Comparison of ENCODE assay signal across 23 cellular contexts in genomic region chr13:98493035-98493401, GRCh38.
DNase-seq lines count a peak whose midpoint lies in the region; ATAC-seq and TF ChIP-seq lines count a peak whose summit lies in the region.
"Had no signal": no experiment of that assay in that cellular context is flagged by ENCODE, and none has a peak within 500 bp of the region (broad histone marks: within the 10 kb centered on the region; RNA-seq: fewer than 3 reads in every experiment).

No MANE protein-coding gene starts in this region.

- H3K9me3 ChIP-seq in A673 (ENCODE audit: low read depth, low read length, poor library complexity, severe bottlenecking): no peaks in the 10 kb centered on the region
- H3K9me3 ChIP-seq in GM23248 (ENCODE audit: low read depth): no peaks in the 10 kb centered on the region
- no peaks in the 10 kb centered on the region for H3K9me3 ChIP-seq in upper lobe of left lung
- H3K9me3 ChIP-seq in upper lobe of right lung: no peaks in the 10 kb centered on the region
- H3K9me3 ChIP-seq: HAP-1 had no signal

- no peak for TF ChIP-seq POLR2A in upper lobe of left lung (IDR thresholded peaks at IDR 0.05)

- CTCF ChIA-PET in A673 (lab: Charles Lee): no interaction called here

- H3K79me2 ChIP-seq in GM23248 (ENCODE audit: insufficient read depth): peaks cover 99% of the 10 kb centered on the region

- peaks cover 34% of the 10 kb centered on the region for H3K4me1 ChIP-seq in A673 (ENCODE audit: insufficient read depth, low read length, poor library complexity, severe bottlenecking)
- peaks cover 46% of the 10 kb centered on the region for H3K4me1 ChIP-seq in GM23248 (ENCODE audit: insufficient read depth)
- peaks cover 19 to 47% (median 26%) of the 10 kb centered on the region in 4 donors for H3K4me1 ChIP-seq in upper lobe of left lung
- H3K4me1 ChIP-seq in upper lobe of right lung: peaks cover 42% of the 10 kb centered on the region

- peak overlapping the region; percentile 38; the same call in 1 of the 2 replicates for H3K9ac ChIP-seq in GM23248

- H3K27me3 ChIP-seq in A673 (replicated peaks; ENCODE audit: insufficient read depth, low read depth, low read length, poor library complexity) (no peaks in the 10 kb centered on the region), GM23248 (replicated peaks; ENCODE audit: insufficient read depth) (no peaks in the 10 kb centered on the region), upper lobe of left lung (no peaks in the 10 kb centered on the region), upper lobe of right lung (no peaks in the 10 kb centered on the region)

- H3K4me3 Mint-ChIP-seq in brain (peak overlapping the region in 1 of 5 experiments; percentile 55), nephron (no peak overlapping the region)
- H3K4me3 Mint-ChIP-seq: endodermal cell; nephron progenitor cell; T-helper 1 cell treated with Interleukin-12 subunit alpha and Interleukin-12 subunit beta and Interleukin-4 antibody, amounts not matched to agents 30 μg/mL and 1 μg/mL, for 36 hours had no signal

- DNase-seq in A673 (ENCODE audit: low spot score): no peak
- DNase-seq in GM23248: no peak
- no peak for DNase-seq in upper lobe of left lung
- DNase-seq in NAMALWA (ENCODE audit: low spot score): no peak
- DNase-seq in upper lobe of right lung: no peak
- DNase-seq: amygdala; COR-L47; EL; hippocampal formation; kidney glomerular epithelial cell; NCI-H2029 treated with DMSO at 0.1 percent for 48 hours; NCI-H510A treated with DMSO at 0.1 percent for 48 hours; nephron progenitor cell; retina; SHP77 treated with DMSO at 0.1 percent for 48 hours; stimulated activated naive CD4-positive, alpha-beta T cell; WERI-Rb-1 had no signal

- H3K9me3 Mint-ChIP-seq in brain (peaks cover 0 to under 1% (median 0%) of the 10 kb centered on the region in 5 experiments), nephron (no peaks in the 10 kb centered on the region)
- H3K9me3 Mint-ChIP-seq: endodermal cell; T-helper 1 cell treated with Interleukin-12 subunit alpha and Interleukin-12 subunit beta and Interleukin-4 antibody, amounts not matched to agents 30 μg/mL and 1 μg/mL, for 36 hours had no signal

- in situ Hi-C loops in GM23248 (cut with MboI): no loop called here

- ATAC-seq in upper lobe of left lung (ENCODE audit: low FRiP score in 2 of 2): no peak
- ATAC-seq in upper lobe of right lung: no peak
- ATAC-seq in GM21528 (IDR thresholded peaks at IDR 0.05; ENCODE audit: low FRiP score, unreplicated experiment): no peak

- intact Hi-C loops in A673 (cut with micrococcal nuclease; ENCODE audit: unreplicated experiment): no loop called here
- intact Hi-C loops in upper lobe of right lung (cut with DNase I): loop anchor here (10.0 kb wide), 1 partner anchor 72 kb away; no protein-coding TSS in a partner anchor

- H3K4me3 ChIP-seq in A673 (ENCODE audit: low read depth, low read length, poor library complexity, severe bottlenecking) (no peak overlapping the region), GM23248 (no peak overlapping the region), upper lobe of left lung (no peak overlapping the region), upper lobe of right lung (no peak overlapping the region)
- H3K4me3 ChIP-seq: HAP-1 had no signal

- H3K9me2 ChIP-seq in GM23248 (ENCODE audit: insufficient read depth): no peaks in the 10 kb centered on the region

- peak overlapping the region; percentile 11 for H3K27ac ChIP-seq in A673 (ENCODE audit: low read depth, low read length, poor library complexity, severe bottlenecking)
- peak overlapping the region; percentile 10; the same call in 1 of the 2 replicates for H3K27ac ChIP-seq in GM23248
- H3K27ac ChIP-seq in upper lobe of left lung: no peak overlapping the region
- H3K27ac ChIP-seq in upper lobe of right lung: no peak overlapping the region
- H3K27ac ChIP-seq: WERI-Rb-1 had no signal

- no peak overlapping the region for H2AFZ ChIP-seq in GM23248

- H3K27ac Mint-ChIP-seq in brain (peak overlapping the region in 3 of 5 experiments; percentile 23 to 81 (median 34)), nephron (peak overlapping the region; percentile 17 to 41 (median 26))
- H3K27ac Mint-ChIP-seq: T-helper 1 cell treated with Interleukin-12 subunit alpha and Interleukin-12 subunit beta and Interleukin-4 antibody, amounts not matched to agents 30 μg/mL and 1 μg/mL, for 36 hours had no signal

- no peak for TF ChIP-seq CTCF in A673 (conservative IDR thresholded peaks at IDR 0.05; ENCODE audit: low read depth, low read length)
- no peak for TF ChIP-seq CTCF in brain (conservative IDR thresholded peaks at IDR 0.05)
- TF ChIP-seq CTCF in nephron (IDR thresholded peaks at IDR 0.05; ENCODE audit: unreplicated experiment in 3 of 3): no peak
- TF ChIP-seq CTCF in upper lobe of left lung (IDR thresholded peaks at IDR 0.05): no peak
- no peak for TF ChIP-seq CTCF in upper lobe of right lung (IDR thresholded peaks at IDR 0.05)

- no peaks in the 10 kb centered on the region for H3K36me3 ChIP-seq in A673 (ENCODE audit: insufficient read depth, low read length, poor library complexity, severe bottlenecking)
- H3K36me3 ChIP-seq in GM23248 (ENCODE audit: low read depth): no peaks in the 10 kb centered on the region
- H3K36me3 ChIP-seq in upper lobe of left lung: peaks cover 0 to 4% (median 0%) of the 10 kb centered on the region in 4 donors
- H3K36me3 ChIP-seq in upper lobe of right lung: no peaks in the 10 kb centered on the region
- H3K36me3 ChIP-seq: HAP-1 had no signal

- H3K27me3 Mint-ChIP-seq in brain (peaks cover 3% of the 10 kb centered on the region), nephron (ENCODE audit: low read depth) (no peaks in the 10 kb centered on the region)

- BruUV-seq in A673 (replicated peaks; lab: Mats Ljungman, UMichigan): no TSS peak

- H3F3A ChIP-seq in GM23248 (ENCODE audit: insufficient read depth): peaks cover 23% of the 10 kb centered on the region

- 65 to 74% methylated on average over 5 of the region's 5 CpGs for WGBS in GM23248 (ENCODE audit: low coverage in 1 of 2, low lambda C conversion rate in 2 of 2, missing lambda C conversion rate in 2 of 2), 2 experiments
- WGBS in upper lobe of left lung, 2 donors: 78 to 79% methylated on average over 5 of the region's 5 CpGs

- no peaks in the 10 kb centered on the region for H4K20me1 ChIP-seq in GM23248 (ENCODE audit: insufficient read depth)

- peaks cover 94% of the 10 kb centered on the region for H3K4me1 Mint-ChIP-seq in brain
- peaks cover 89% of the 10 kb centered on the region for H3K4me1 Mint-ChIP-seq in nephron

- POLR2A ChIA-PET in A673 (lab: Charles Lee; ENCODE audit: low non-redundant PET): no interaction called here

- H3K4me2 ChIP-seq in GM23248 (ENCODE audit: unreplicated experiment): no peak overlapping the region

- TF ChIP-seq EP300 in upper lobe of left lung (IDR thresholded peaks at IDR 0.05): no peak

- H3K36me3 Mint-ChIP-seq in brain (peaks cover 3% of the 10 kb centered on the region), nephron (ENCODE audit: low read depth) (peaks cover 10% of the 10 kb centered on the region)

Comparison
In these comparisons a context has a peak if more than half of its experiments do, and no peak if none do; other contexts are left out.
1. H3K27ac ChIP-seq: peak in A673 (single experiment) and GM23248 (single experiment); none in upper lobe of left lung (0 of 4) and upper lobe of right lung (single experiment).